In the genomic region with DNA sequence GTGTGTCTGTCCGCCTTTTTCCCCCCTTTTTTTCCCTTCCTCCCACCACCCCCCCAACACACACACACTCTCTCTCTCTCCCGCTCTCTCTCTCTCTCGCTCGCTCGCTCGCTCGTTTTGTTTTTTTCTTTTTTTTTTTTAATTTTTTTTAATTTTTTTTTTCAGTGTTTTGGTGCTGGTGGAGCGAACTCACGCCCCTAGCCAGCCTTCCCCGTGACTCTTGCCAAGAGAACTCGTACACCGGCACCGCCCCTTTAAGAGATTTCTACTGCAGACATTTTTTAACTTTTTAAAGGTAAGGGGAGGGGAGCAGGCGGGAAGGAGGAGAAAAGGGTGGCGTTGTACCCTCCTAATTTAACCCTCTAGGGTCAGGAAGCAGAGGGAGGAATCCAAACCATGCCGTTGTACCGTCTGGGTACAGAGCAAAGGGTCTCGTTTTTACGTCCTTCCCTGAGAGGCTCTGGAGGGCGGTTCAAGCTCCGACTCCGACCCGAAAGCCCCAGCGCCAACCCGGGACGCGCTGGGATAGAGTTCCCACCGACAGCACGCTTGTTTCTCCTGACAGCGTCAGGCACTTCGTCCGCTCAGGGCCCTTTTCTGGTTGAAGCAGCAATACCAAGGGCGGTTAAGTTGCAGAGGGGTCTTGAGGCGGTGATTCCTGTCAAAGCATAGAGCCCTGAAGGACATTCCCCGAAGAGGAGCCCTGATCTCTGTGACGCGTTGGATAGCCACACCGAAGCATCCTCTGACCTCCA, we compare ENCODE assay signal across 14 cellular contexts. TPM values are rescaled to one million over a fixed set of nuclear protein-coding genes. Genes with fewer than 3 reads are reported as not detected.
A peak's percentile ranks its signal among the peaks of the same experiment; 100 is the strongest.
DNase-seq lines count a peak whose midpoint lies in the region; FAIRE-seq and TF ChIP-seq lines count a peak whose summit lies in the region.
"Had no signal": no experiment of that assay in that cellular context is flagged by ENCODE, and none has a peak within 500 bp of the region (broad histone marks: within the 10 kb centered on the region; RNA-seq: fewer than 3 reads in every experiment).

No MANE protein-coding gene starts in this region.

- TF ChIP-seq CTCF in coronary artery (IDR thresholded peaks at IDR 0.05) (no peak), suprapubic skin (IDR thresholded peaks at IDR 0.05) (no peak), kidney (IDR thresholded peaks at IDR 0.05; ENCODE audit: borderline replicate concordance, extremely low read depth, insufficient read depth) (no peak)

- H3K27me3 ChIP-seq in suprapubic skin = peaks cover 84% of the 10 kb centered on the region

- H3K4me1 ChIP-seq in suprapubic skin = peaks cover 46% of the 10 kb centered on the region
- peaks cover 0 to 9% of the 10 kb centered on the region in 2 donors for H3K4me1 ChIP-seq in kidney (ENCODE audit: control insufficient read depth in 1 of 2, insufficient read depth in 1 of 2, low read depth in 1 of 2, low read length in 2 of 2)

- H3K36me3 ChIP-seq in suprapubic skin (no peaks in the 10 kb centered on the region), kidney (ENCODE audit: control insufficient read depth in 1 of 2, insufficient read depth in 2 of 2, low read length in 2 of 2) (no peaks in the 10 kb centered on the region)

- TF ChIP-seq POLR2A in suprapubic skin (IDR thresholded peaks at IDR 0.05) = no peak

- FAIRE-seq in kidney (lab: Jason Lieb, UNC) = no peak
- FAIRE-seq: GM12891 had no signal

- H3K4me3 ChIP-seq in coronary artery (peak overlapping the region; percentile 73), suprapubic skin (peak overlapping the region; percentile 48), kidney (ENCODE audit: low read length in 2 of 2) (no peak overlapping the region)

- no peak for TF ChIP-seq EP300 in suprapubic skin (IDR thresholded peaks at IDR 0.05)

- intact Hi-C loops in kidney (cut with DNase I) = no loop called here

- no peak overlapping the region for H3K9ac ChIP-seq in kidney (ENCODE audit: low read length in 2 of 2)

- peak; percentile 33 for DNase-seq in DMS53 (lab: John Stamatoyannopoulos, UW)
- no peak for DNase-seq in DMS53 treated with DMSO at 0.1 percent for 48 hours (lab: John Stamatoyannopoulos, UW; ENCODE audit: unreplicated experiment)
- no peak for DNase-seq in coronary artery (ENCODE audit: low spot score)
- peak; percentile 52 for DNase-seq in left kidney (ENCODE audit: low read depth, low spot score)
- DNase-seq in suprapubic skin (ENCODE audit: low spot score in 2 of 2) = no peak
- DNase-seq in NCI-H1092 treated with DMSO at 0.1 percent for 48 hours (lab: John Stamatoyannopoulos, UW) = no peak
- no peak for DNase-seq in kidney
- DNase-seq in stimulated activated CD4-positive, alpha-beta T cell treated with anti-CD3 and anti-CD28 coated beads, Interleukin-4, amount 100 ng/mL, for 4 hours = no peak
- DNase-seq: activated effector memory CD4-positive, alpha-beta T cell treated with anti-CD3 and anti-CD28 coated beads, Interleukin-2, amount 50 U/mL, for 16 hours; cortex of kidney had no signal

- H3K9me3 ChIP-seq in suprapubic skin = no peaks in the 10 kb centered on the region
- H3K9me3 ChIP-seq in kidney (ENCODE audit: control insufficient read depth in 1 of 2, low read length in 2 of 2) = no peaks in the 10 kb centered on the region

- WGBS in suprapubic skin = 8% methylated on average over 38 of the region's 38 CpGs

- H3K27ac ChIP-seq in coronary artery (peak overlapping the region in 1 of 2 donors; percentile 9), suprapubic skin (no peak overlapping the region), kidney (ENCODE audit: low read depth in 2 of 2, low read length in 2 of 2) (no peak overlapping the region)
- H3K27ac ChIP-seq: 22Rv1 had no signal

RNA-seq across cellular contexts. Expression of a gene that starts 0.4 kb away (rescaled TPM):
- 1 to 10 TPM in 2 of 4 donors, under 1 TPM in 2; 0.95 to 1.3 (median 0.99) TPM for total RNA-seq in suprapubic skin
- 3.0 TPM for total RNA-seq in kidney
- 1.4 TPM for polyA plus RNA-seq in kidney (ENCODE audit: insufficient read depth, low read depth, low replicate concordance)
- total RNA-seq: MCF 10A, NCI-H460 had no signal

Comparison
In these comparisons a context has a peak if more than half of its experiments do, and no peak if none do; other contexts are left out.
1. DNase-seq: peak in DMS53 (single experiment) and left kidney (single experiment); none in DMS53 treated with DMSO at 0.1 percent for 48 hours (single experiment), coronary artery (single experiment), suprapubic skin (0 of 2), NCI-H1092 treated with DMSO at 0.1 percent for 48 hours (single experiment), kidney (single experiment) and stimulated activated CD4-positive, alpha-beta T cell treated with anti-CD3 and anti-CD28 coated beads, Interleukin-4, amount 100 ng/mL, for 4 hours (0 of 2).
2. H3K4me3 ChIP-seq: peak in coronary artery (single experiment) and suprapubic skin (single experiment); none in kidney (0 of 2).